In genomic region chr7:74401137-74401859, GRCh38 we compare ENCODE assay signal across 1 cellular context.
A peak's percentile ranks its signal among the peaks of the same experiment; 100 is the strongest.
TF ChIP-seq lines count a peak whose summit lies in the region.

No MANE protein-coding gene starts in this region.

TF ChIP-seq in K562, 482 proteins besides CTCF, POLR2A, EP300 and RAD21 (continued from another document and continues in another):
- TF ChIP-seq, protein P1, sequence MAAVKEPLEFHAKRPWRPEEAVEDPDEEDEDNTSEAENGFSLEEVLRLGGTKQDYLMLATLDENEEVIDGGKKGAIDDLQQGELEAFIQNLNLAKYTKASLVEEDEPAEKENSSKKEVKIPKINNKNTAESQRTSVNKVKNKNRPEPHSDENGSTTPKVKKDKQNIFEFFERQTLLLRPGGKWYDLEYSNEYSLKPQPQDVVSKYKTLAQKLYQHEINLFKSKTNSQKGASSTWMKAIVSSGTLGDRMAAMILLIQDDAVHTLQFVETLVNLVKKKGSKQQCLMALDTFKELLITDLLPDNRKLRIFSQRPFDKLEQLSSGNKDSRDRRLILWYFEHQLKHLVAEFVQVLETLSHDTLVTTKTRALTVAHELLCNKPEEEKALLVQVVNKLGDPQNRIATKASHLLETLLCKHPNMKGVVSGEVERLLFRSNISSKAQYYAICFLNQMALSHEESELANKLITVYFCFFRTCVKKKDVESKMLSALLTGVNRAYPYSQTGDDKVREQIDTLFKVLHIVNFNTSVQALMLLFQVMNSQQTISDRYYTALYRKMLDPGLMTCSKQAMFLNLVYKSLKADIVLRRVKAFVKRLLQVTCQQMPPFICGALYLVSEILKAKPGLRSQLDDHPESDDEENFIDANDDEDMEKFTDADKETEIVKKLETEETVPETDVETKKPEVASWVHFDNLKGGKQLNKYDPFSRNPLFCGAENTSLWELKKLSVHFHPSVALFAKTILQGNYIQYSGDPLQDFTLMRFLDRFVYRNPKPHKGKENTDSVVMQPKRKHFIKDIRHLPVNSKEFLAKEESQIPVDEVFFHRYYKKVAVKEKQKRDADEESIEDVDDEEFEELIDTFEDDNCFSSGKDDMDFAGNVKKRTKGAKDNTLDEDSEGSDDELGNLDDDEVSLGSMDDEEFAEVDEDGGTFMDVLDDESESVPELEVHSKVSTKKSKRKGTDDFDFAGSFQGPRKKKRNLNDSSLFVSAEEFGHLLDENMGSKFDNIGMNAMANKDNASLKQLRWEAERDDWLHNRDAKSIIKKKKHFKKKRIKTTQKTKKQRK (IDR thresholded peaks at IDR 0.05; ENCODE audit: borderline replicate concordance, low read depth, low read length): peak; percentile 23; the same call in 1 of the 2 replicates
- no peak for TF ChIP-seq ZNF639 (CRISPR knock-in tag; conservative IDR thresholded peaks at IDR 0.05 in 1 of 2, IDR thresholded peaks at IDR 0.05 in 1 of 2)
- TF ChIP-seq MYNN (IDR thresholded peaks at IDR 0.05): no peak
- TF ChIP-seq MYNN (CRISPR knock-in tag; IDR thresholded peaks at IDR 0.05): no peak
- no peak for TF ChIP-seq FOXJ2 (tag; IDR thresholded peaks at IDR 0.05)
- 0 out of 2 replicates have a peak, but pooled peaks have one; percentile 8 for TF ChIP-seq ZNF384 (IDR thresholded peaks at IDR 0.05; ENCODE audit: low read depth, low read length)
- TF ChIP-seq ARID3A (IDR thresholded peaks at IDR 0.05; ENCODE audit: borderline replicate concordance, low read depth, low read length): no peak
- TF ChIP-seq MCM7 (IDR thresholded peaks at IDR 0.05): no peak
- TF ChIP-seq ZEB2 (IDR thresholded peaks at IDR 0.05): no peak
- no peak for TF ChIP-seq CREB3L1 (IDR thresholded peaks at IDR 0.05; ENCODE audit: borderline replicate concordance, low read depth)
- peak; percentile 81 for TF ChIP-seq RB1 (IDR thresholded peaks at IDR 0.05; ENCODE audit: low read depth)
- TF ChIP-seq RUNX1 (IDR thresholded peaks at IDR 0.05; ENCODE audit: low read depth): no peak
- TF ChIP-seq, protein P2, sequence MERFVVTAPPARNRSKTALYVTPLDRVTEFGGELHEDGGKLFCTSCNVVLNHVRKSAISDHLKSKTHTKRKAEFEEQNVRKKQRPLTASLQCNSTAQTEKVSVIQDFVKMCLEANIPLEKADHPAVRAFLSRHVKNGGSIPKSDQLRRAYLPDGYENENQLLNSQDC (CRISPR knock-in tag; IDR thresholded peaks at IDR 0.05): no peak
- no peak for TF ChIP-seq POLR2B (IDR thresholded peaks at IDR 0.05; ENCODE audit: low read depth, partially characterized antibody)
- no peak for TF ChIP-seq SRSF1 (IDR thresholded peaks at IDR 0.05; ENCODE audit: low read depth, low read length)
- TF ChIP-seq SMAD2 (IDR thresholded peaks at IDR 0.05; ENCODE audit: low read depth, low read length): no peak
- 0 out of 2 replicates have a peak, but pooled peaks have one; percentile 13 for TF ChIP-seq SPI1 (IDR thresholded peaks at IDR 0.05; ENCODE audit: borderline replicate concordance, low read depth, low read length)
- TF ChIP-seq STAT5A (IDR thresholded peaks at IDR 0.05; ENCODE audit: borderline replicate concordance, low read length): no peak
- no peak for TF ChIP-seq CBX3 (IDR thresholded peaks at IDR 0.05; ENCODE audit: borderline replicate concordance in 1 of 2, low read length in 2 of 2)
- no peak for TF ChIP-seq E2F3 (CRISPR knock-in tag; IDR thresholded peaks at IDR 0.05)
- no peak for TF ChIP-seq ZNF561 (CRISPR knock-in tag; conservative IDR thresholded peaks at IDR 0.05)
- no peak for TF ChIP-seq NBN (IDR thresholded peaks at IDR 0.05; ENCODE audit: low read depth)
- TF ChIP-seq SMAD4 (CRISPR knock-in tag; conservative IDR thresholded peaks at IDR 0.05): no peak
- no peak for TF ChIP-seq ZBTB17 (CRISPR knock-in tag; IDR thresholded peaks at IDR 0.05)
- TF ChIP-seq L3MBTL2 (IDR thresholded peaks at IDR 0.05): no peak
- no peak for TF ChIP-seq ETS2 (tag; IDR thresholded peaks at IDR 0.05; ENCODE audit: borderline replicate concordance, poor library complexity, severe bottlenecking)
- TF ChIP-seq EGR1 (conservative IDR thresholded peaks at IDR 0.05): no peak
- TF ChIP-seq PCBP2 (IDR thresholded peaks at IDR 0.05; ENCODE audit: low read depth, low read length, poor library complexity, severe bottlenecking): no peak
- TF ChIP-seq, protein P3, sequence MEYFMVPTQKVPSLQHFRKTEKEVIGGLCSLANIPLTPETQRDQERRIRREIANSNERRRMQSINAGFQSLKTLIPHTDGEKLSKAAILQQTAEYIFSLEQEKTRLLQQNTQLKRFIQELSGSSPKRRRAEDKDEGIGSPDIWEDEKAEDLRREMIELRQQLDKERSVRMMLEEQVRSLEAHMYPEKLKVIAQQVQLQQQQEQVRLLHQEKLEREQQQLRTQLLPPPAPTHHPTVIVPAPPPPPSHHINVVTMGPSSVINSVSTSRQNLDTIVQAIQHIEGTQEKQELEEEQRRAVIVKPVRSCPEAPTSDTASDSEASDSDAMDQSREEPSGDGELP (CRISPR knock-in tag; IDR thresholded peaks at IDR 0.05; ENCODE audit: borderline replicate concordance): peak; percentile 48; the same call in 1 of the 2 replicates
- peak in 1 of 2 experiments; percentile 83; a peak in 1 of 4 replicates for TF ChIP-seq TEAD1 (CRISPR knock-in tag; IDR thresholded peaks at IDR 0.05)
- peak; percentile 87 for TF ChIP-seq CC2D1A (IDR thresholded peaks at IDR 0.05)
- TF ChIP-seq EZH2 (IDR thresholded peaks at IDR 0.05; ENCODE audit: borderline replicate concordance, low read depth, low read length): no peak
- no peak for TF ChIP-seq HNRNPLL (IDR thresholded peaks at IDR 0.05; ENCODE audit: low read depth, low read length, poor library complexity, severe bottlenecking)
- peak; percentile 96 for TF ChIP-seq SMC3 (conservative IDR thresholded peaks at IDR 0.05; ENCODE audit: insufficient read depth, low read depth, low read length)
- TF ChIP-seq OTX1 (CRISPR knock-in tag; IDR thresholded peaks at IDR 0.05): no peak
- no peak for TF ChIP-seq CREB3 (tag; conservative IDR thresholded peaks at IDR 0.05; ENCODE audit: low read depth)
- TF ChIP-seq, protein P4, sequence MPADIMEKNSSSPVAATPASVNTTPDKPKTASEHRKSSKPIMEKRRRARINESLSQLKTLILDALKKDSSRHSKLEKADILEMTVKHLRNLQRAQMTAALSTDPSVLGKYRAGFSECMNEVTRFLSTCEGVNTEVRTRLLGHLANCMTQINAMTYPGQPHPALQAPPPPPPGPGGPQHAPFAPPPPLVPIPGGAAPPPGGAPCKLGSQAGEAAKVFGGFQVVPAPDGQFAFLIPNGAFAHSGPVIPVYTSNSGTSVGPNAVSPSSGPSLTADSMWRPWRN (IDR thresholded peaks at IDR 0.05; ENCODE audit: low read depth): no peak
- TF ChIP-seq THRB (CRISPR knock-in tag; conservative IDR thresholded peaks at IDR 0.05): no peak
- no peak for TF ChIP-seq ZNF212 (CRISPR knock-in tag; IDR thresholded peaks at IDR 0.05)
- TF ChIP-seq, protein P5, sequence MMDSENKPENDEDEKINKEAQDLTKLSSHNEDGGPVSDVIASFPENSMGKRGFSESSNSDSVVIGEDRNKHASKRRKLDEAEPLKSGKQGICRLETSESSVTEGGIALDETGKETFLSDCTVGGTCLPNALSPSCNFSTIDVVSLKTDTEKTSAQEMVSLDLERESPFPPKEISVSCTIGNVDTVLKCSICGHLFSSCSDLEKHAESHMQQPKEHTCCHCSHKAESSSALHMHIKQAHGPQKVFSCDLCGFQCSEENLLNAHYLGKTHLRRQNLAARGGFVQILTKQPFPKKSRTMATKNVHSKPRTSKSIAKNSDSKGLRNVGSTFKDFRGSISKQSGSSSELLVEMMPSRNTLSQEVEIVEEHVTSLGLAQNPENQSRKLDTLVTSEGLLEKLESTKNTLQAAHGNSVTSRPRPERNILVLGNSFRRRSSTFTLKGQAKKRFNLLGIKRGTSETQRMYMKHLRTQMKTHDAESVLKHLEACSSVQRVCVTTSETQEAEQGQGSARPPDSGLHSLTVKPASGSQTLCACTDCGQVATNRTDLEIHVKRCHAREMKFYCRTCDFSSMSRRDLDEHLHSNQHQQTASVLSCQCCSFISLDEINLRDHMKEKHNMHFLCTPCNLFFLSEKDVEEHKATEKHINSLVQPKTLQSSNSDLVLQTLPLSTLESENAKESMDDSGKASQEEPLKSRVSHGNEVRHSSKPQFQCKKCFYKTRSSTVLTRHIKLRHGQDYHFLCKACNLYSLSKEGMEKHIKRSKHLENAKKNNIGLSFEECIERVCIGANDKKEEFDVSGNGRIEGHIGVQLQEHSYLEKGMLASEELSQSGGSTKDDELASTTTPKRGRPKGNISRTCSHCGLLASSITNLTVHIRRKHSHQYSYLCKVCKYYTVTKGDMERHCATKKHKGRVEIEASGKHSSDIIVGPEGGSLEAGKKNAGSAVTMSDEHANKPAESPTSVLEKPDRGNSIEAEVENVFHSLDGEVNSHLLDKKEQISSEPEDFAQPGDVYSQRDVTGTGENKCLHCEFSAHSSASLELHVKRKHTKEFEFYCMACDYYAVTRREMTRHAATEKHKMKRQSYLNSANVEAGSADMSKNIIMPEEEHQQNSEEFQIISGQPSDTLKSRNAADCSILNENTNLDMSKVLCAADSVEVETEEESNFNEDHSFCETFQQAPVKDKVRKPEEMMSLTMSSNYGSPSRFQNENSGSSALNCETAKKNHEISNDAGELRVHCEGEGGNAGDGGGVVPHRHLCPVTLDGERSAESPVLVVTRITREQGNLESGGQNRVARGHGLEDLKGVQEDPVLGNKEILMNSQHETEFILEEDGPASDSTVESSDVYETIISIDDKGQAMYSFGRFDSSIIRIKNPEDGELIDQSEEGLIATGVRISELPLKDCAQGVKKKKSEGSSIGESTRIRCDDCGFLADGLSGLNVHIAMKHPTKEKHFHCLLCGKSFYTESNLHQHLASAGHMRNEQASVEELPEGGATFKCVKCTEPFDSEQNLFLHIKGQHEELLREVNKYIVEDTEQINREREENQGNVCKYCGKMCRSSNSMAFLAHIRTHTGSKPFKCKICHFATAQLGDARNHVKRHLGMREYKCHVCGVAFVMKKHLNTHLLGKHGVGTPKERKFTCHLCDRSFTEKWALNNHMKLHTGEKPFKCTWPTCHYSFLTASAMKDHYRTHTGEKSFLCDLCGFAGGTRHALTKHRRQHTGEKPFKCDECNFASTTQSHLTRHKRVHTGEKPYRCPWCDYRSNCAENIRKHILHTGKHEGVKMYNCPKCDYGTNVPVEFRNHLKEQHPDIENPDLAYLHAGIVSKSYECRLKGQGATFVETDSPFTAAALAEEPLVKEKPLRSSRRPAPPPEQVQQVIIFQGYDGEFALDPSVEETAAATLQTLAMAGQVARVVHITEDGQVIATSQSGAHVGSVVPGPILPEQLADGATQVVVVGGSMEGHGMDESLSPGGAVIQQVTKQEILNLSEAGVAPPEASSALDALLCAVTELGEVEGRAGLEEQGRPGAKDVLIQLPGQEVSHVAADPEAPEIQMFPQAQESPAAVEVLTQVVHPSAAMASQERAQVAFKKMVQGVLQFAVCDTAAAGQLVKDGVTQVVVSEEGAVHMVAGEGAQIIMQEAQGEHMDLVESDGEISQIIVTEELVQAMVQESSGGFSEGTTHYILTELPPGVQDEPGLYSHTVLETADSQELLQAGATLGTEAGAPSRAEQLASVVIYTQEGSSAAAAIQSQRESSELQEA (IDR thresholded peaks at IDR 0.05; ENCODE audit: low read depth): no peak
- TF ChIP-seq MTA1 (IDR thresholded peaks at IDR 0.05; ENCODE audit: borderline replicate concordance): no peak
- TF ChIP-seq RBM34 (IDR thresholded peaks at IDR 0.05; ENCODE audit: borderline replicate concordance, insufficient read depth, low read length): no peak
- TF ChIP-seq NR4A1 (CRISPR knock-in tag; IDR thresholded peaks at IDR 0.05): no peak
- TF ChIP-seq NR4A1 (tag; IDR thresholded peaks at IDR 0.05): no peak
- TF ChIP-seq KLF6 (CRISPR knock-in tag; IDR thresholded peaks at IDR 0.05; ENCODE audit: borderline replicate concordance): no peak
- no peak for TF ChIP-seq ADNP (tag; IDR thresholded peaks at IDR 0.05)
